Comparison of ENCODE assay signal across 10 cellular contexts in the genomic region with DNA sequence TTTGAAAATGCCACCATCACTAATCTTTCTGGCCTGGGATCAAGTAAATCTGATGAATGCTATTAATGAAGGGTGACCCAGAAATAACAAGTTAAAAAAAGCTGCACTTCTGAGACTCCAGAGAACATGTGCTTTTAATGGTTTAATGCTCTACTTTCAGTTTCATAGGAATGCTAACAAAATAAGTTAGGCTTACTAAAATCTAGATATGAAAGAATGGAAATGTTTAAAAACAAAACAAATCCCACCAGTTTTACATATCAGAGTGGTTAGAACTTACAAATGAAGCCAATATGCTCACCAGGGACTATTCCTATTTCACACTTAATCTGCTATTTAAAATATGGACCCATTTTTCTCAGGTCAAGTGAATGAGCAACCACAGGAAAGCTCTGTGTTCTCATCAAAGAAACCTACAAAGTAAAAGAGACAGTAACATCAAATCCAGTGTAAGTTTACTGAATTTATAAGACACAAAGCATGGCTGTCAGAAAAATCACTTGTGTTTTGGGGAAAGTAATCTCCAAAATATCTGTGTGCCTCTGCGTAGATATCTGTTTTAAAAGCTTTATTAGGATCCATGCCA. TPM values are rescaled to one million over a fixed set of nuclear protein-coding genes. Genes with fewer than 3 reads are reported as not detected.
DNase-seq lines count a peak whose midpoint lies in the region; ATAC-seq and TF ChIP-seq lines count a peak whose summit lies in the region.
"Had no signal": no experiment of that assay in that cellular context is flagged by ENCODE, and none has a peak within 500 bp of the region (broad histone marks: within the 10 kb centered on the region; RNA-seq: fewer than 3 reads in every experiment).

No MANE protein-coding gene starts in this region.

- H3K27me3 ChIP-seq in right cardiac atrium (ENCODE audit: control insufficient read depth, insufficient read depth): no peaks in the 10 kb centered on the region
- no peaks in the 10 kb centered on the region for H3K27me3 ChIP-seq in adipocyte (replicated peaks; ENCODE audit: control insufficient read depth, insufficient read depth, low read length)
- no peaks in the 10 kb centered on the region for H3K27me3 ChIP-seq in transverse colon
- no peaks in the 10 kb centered on the region for H3K27me3 ChIP-seq in stomach

- H3K27ac ChIP-seq in right cardiac atrium (ENCODE audit: low read length) (no peak overlapping the region), transverse colon (peak overlapping the region in 3 of 4 donors; percentile 0 to 20 (median 16)), stomach (peak overlapping the region in 2 of 5 donors; percentile 3 to 59)

- WGBS in right cardiac atrium: 72% methylated on average over 1 of the region's 1 CpG
- 81 to 100% methylated on average over 1 of the region's 1 CpG for WGBS in transverse colon (ENCODE audit: low coverage in 1 of 2), 2 donors
- 80 to 95% (median 83%) methylated on average over 1 of the region's 1 CpG for WGBS in stomach, 5 donors

- TF ChIP-seq CTCF in transverse colon (IDR thresholded peaks at IDR 0.05): no peak
- TF ChIP-seq CTCF in stomach (IDR thresholded peaks at IDR 0.05): no peak

- in situ Hi-C loops in transverse colon (cut with MboI; ENCODE audit: low pct_ligation_motif_present in 1 of 4, low pct_unique_long_range_greater_than_20kb in 1 of 4, low sequenced_read_pairs in 3 of 4): no loop called here

- H3K4me1 ChIP-seq in right cardiac atrium (ENCODE audit: control insufficient read depth, insufficient read depth, low read length) (peaks cover 13% of the 10 kb centered on the region), adipocyte (ENCODE audit: control insufficient read depth, insufficient read depth, low read length) (peaks cover 35% of the 10 kb centered on the region), transverse colon (peaks cover 0 to 13% (median 3%) of the 10 kb centered on the region in 4 donors), stomach (peaks cover 0 to 31% (median 10%) of the 10 kb centered on the region in 4 donors)

- DNase-seq in right cardiac atrium: no peak
- DNase-seq in Right ventricle myocardium inferior (ENCODE audit: missing footprints): no peak
- peak; percentile 48 for DNase-seq in adipocyte (ENCODE audit: low read depth)
- no peak for DNase-seq in transverse colon
- no peak for DNase-seq in NCI-H69 (lab: John Stamatoyannopoulos, UW)
- no peak for DNase-seq in AG08395 (ENCODE audit: low spot score)
- no peak for DNase-seq in stomach
- DNase-seq: NCI-H187, SHP77 treated with DMSO at 0.1 percent for 48 hours had no signal

- H3K36me3 ChIP-seq in adipocyte (ENCODE audit: control insufficient read depth, insufficient read depth, low read length, severe bottlenecking) (peaks cover 14% of the 10 kb centered on the region), transverse colon (no peaks in the 10 kb centered on the region), stomach (no peaks in the 10 kb centered on the region)

- H3K9me3 ChIP-seq in right cardiac atrium (ENCODE audit: control insufficient read depth, low read length) (no peaks in the 10 kb centered on the region), adipocyte (ENCODE audit: control insufficient read depth, low read length) (no peaks in the 10 kb centered on the region), transverse colon (no peaks in the 10 kb centered on the region), stomach (no peaks in the 10 kb centered on the region)

- H3K9ac ChIP-seq in adipocyte (ENCODE audit: low read length): no peak overlapping the region

- ATAC-seq in right cardiac atrium (no peak), Right ventricle myocardium inferior (no peak), HG02938 (IDR thresholded peaks at IDR 0.05; ENCODE audit: unreplicated experiment) (peak; percentile 56)

- intact Hi-C loops in right cardiac atrium (cut with DNase I) (no loop called here), Right ventricle myocardium inferior (cut with DNase I) (no loop called here), transverse colon (cut with DNase I; ENCODE audit: low total_unique reads) (no loop called here), stomach (cut with DNase I; ENCODE audit: low total_unique reads) (no loop called here)

- TF ChIP-seq EP300 in transverse colon (IDR thresholded peaks at IDR 0.05; ENCODE audit: low read depth) (no peak), stomach (IDR thresholded peaks at IDR 0.05) (no peak)

- H3K4me3 ChIP-seq in right cardiac atrium (ENCODE audit: low read length): peak overlapping the region; percentile 16
- peak overlapping the region; percentile 4 for H3K4me3 ChIP-seq in adipocyte (ENCODE audit: low read length)
- H3K4me3 ChIP-seq in transverse colon: no peak overlapping the region
- H3K4me3 ChIP-seq in stomach: no peak overlapping the region

- TF ChIP-seq POLR2A in transverse colon (IDR thresholded peaks at IDR 0.05) (no peak), stomach (IDR thresholded peaks at IDR 0.05) (no peak)

RNA-seq across cellular contexts. Expression of gene FYN, which starts 40.3 kb away (rescaled TPM):
- total RNA-seq in right cardiac atrium (10 to 100 TPM; 56.5 to 76.6 (median 73.5) TPM), Right ventricle myocardium inferior (50.4 TPM), transverse colon (100 to 1,000 TPM in 1 of 4 donors, 10 to 100 TPM in 3; 16.3 to 288 (median 52.2) TPM), stomach (100 to 1,000 TPM in 2 of 5 donors, 10 to 100 TPM in 2, 1 to 10 TPM in 1; 8.4 to 146 (median 81.7) TPM)
- polyA plus RNA-seq in right cardiac atrium (29.8 TPM), stomach (10 to 100 TPM; 15.8 to 22.7 (median 18.0) TPM)

Comparison
In these comparisons a context has a peak if more than half of its experiments do, and no peak if none do; other contexts are left out.
1. H3K4me3 ChIP-seq: peak in right cardiac atrium (single experiment) and adipocyte (single experiment); none in transverse colon (0 of 4) and stomach (0 of 4).